In the genomic region with DNA sequence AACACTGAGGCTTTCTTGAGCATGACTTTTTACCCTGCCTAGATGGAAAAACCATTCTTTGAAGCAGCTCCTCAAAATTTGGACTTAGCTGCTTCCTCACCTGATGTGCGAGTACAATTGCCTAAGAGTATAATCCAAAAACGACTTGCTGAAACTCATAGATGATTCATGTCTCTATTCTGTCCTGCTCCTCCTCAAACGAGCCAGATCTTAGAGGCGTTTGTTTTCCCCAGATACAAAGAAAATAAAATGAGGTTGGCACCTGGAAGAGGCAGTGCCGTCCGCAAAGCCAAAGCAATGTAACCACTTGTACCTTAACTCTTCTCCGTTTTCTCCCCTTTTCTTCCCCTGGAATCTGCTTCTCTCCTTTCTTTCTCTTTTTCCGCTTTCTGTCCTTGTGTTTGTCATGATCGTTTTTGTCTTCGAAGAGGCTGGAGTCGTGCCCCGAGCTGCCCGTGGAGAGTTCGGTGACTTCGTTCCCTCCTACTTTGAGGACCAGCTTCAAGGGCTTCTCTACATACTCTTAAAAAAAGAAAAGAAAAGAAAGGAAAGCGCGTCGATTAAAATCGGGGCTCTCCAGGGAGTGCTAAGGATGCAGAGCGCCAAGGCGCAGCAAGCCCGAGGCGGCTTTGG, we compare ENCODE assay signal across 9 cellular contexts.
DNase-seq lines count a peak whose midpoint lies in the region; ATAC-seq and TF ChIP-seq lines count a peak whose summit lies in the region.
"Had no signal": no experiment of that assay in that cellular context is flagged by ENCODE, and none has a peak within 500 bp of the region (broad histone marks: within the 10 kb centered on the region; RNA-seq: fewer than 3 reads in every experiment).

No MANE protein-coding gene starts in this region.

- TF ChIP-seq CTCF in WI38 (IDR thresholded peaks at IDR 0.05; ENCODE audit: low read depth, low read length), result no peak

- H3K4me3 ChIP-seq in WI38 (ENCODE audit: low read depth, low read length) (peak overlapping the region; percentile 84), iPS-11a (ENCODE audit: low read depth, low read length) (peak overlapping the region; percentile 63)

- H3K9me3 Mint-ChIP-seq in stimulated activated naive B cell treated with anti-CD40 and anti-IgM and Interleukin-4, amounts not matched to agents 10 μg/mL and 1 μg/mL and 100 μg/mL, for 72 hours, result no peaks in the 10 kb centered on the region

- H3K36me3 Mint-ChIP-seq in stimulated activated naive B cell treated with anti-CD40 and anti-IgM and Interleukin-4, amounts not matched to agents 10 μg/mL and 1 μg/mL and 100 μg/mL, for 72 hours, result peaks cover 10 to 22% of the 10 kb centered on the region in 2 donors

- ATAC-seq in stimulated activated naive B cell treated with anti-CD40 and anti-IgM and Interleukin-4, amounts not matched to agents 10 μg/mL and 1 μg/mL and 100 μg/mL, for 72 hours (replicated peaks), result no peak
- no peak for ATAC-seq in HG03045 (IDR thresholded peaks at IDR 0.05; ENCODE audit: unreplicated experiment)

- peaks cover 22 to 42% of the 10 kb centered on the region in 2 donors for H3K4me1 Mint-ChIP-seq in stimulated activated naive B cell treated with anti-CD40 and anti-IgM and Interleukin-4, amounts not matched to agents 10 μg/mL and 1 μg/mL and 100 μg/mL, for 72 hours

- H3K27ac Mint-ChIP-seq in stimulated activated naive B cell treated with anti-CD40 and anti-IgM and Interleukin-4, amounts not matched to agents 10 μg/mL and 1 μg/mL and 100 μg/mL, for 72 hours, result peak overlapping the region; percentile 6

- peak overlapping the region; percentile 81 to 88 for H3K4me3 Mint-ChIP-seq in stimulated activated naive B cell treated with anti-CD40 and anti-IgM and Interleukin-4, amounts not matched to agents 10 μg/mL and 1 μg/mL and 100 μg/mL, for 72 hours

- no peaks in the 10 kb centered on the region for H3K27me3 Mint-ChIP-seq in stimulated activated naive B cell treated with anti-CD40 and anti-IgM and Interleukin-4, amounts not matched to agents 10 μg/mL and 1 μg/mL and 100 μg/mL, for 72 hours

- DNase-seq in NCI-H1436 (lab: John Stamatoyannopoulos, UW) (peak; percentile 23), NCI-H1436 treated with DMSO at 0.1 percent for 48 hours (lab: John Stamatoyannopoulos, UW) (no peak), NCI-H446 treated with DMSO at 0.1 percent for 48 hours (lab: John Stamatoyannopoulos, UW) (no peak)
- no peak for DNase-seq in stimulated activated naive B cell treated with anti-CD40 and anti-IgM and Interleukin-4, amounts not matched to agents 10 μg/mL and 1 μg/mL and 100 μg/mL, for 72 hours
- no peak for DNase-seq in stimulated activated CD4-positive, alpha-beta T cell treated with anti-CD3 and anti-CD28 coated beads, Interleukin-2, amount 100 ng/mL, for 24 hours
- DNase-seq: AML-193 had no signal
